8 cellular contexts compared by ENCODE assay signal in genomic region chr1:235105051-235106043, GRCh38. TPM values are rescaled to one million over a fixed set of nuclear protein-coding genes. Genes with fewer than 3 reads are reported as not detected.
DNase-seq lines count a peak whose midpoint lies in the region; ATAC-seq and TF ChIP-seq lines count a peak whose summit lies in the region.

No MANE protein-coding gene starts in this region.

- in situ Hi-C loops in ACHN (cut with HindIII; ENCODE audit: low pct_ligation_motif_present, low pct_unique_long_range_greater_than_20kb, low sequenced_read_pairs): no loop called here

- H3K36me3 ChIP-seq in spleen: peaks cover 0 to 37% (median 26%) of the 10 kb centered on the region in 6 donors

- H3K27me3 ChIP-seq in spleen (replicated peaks in 1 of 7): no peaks in the 10 kb centered on the region

- H3K27ac ChIP-seq in spleen: peak overlapping the region in 6 of 8 donors; percentile 22 to 70 (median 42)

- no peaks in the 10 kb centered on the region for H3K9me3 ChIP-seq in spleen

- H3K4me3 ChIP-seq in GM12864 (ENCODE audit: low read depth, low read length) (no peak overlapping the region), spleen (peak overlapping the region in 1 of 8 donors; percentile 49)

- ATAC-seq in GM21360 (IDR thresholded peaks at IDR 0.05; ENCODE audit: unreplicated experiment): peak; percentile 71
- peak; percentile 83 for ATAC-seq in HG03442 (IDR thresholded peaks at IDR 0.05; ENCODE audit: unreplicated experiment)

- TF ChIP-seq CTCF in GM12864 (IDR thresholded peaks at IDR 0.05; ENCODE audit: low read depth, low read length, missing control alignments) (no peak), spleen (IDR thresholded peaks at IDR 0.05 in 8 of 11, conservative IDR thresholded peaks at IDR 0.05 in 3 of 11) (no peak)

- DNase-seq in GM12864 (ENCODE audit: low read depth) (peak; percentile 84), spleen (no peak), SKM-1 treated with dmso at 0.1 percent for 144 hours (lab: John Stamatoyannopoulos, UW; ENCODE audit: unreplicated experiment) (no peak), ACHN (no peak)
- peak; percentile 49 for DNase-seq in activated CD8-positive, alpha-beta memory T cell treated with anti-CD3 and anti-CD28 coated beads, Interleukin-2, amount 50 U/mL, for 48 hours
- DNase-seq in activated CD4-positive, alpha-beta T cell treated with anti-CD3 and anti-CD28 coated beads for 48 hours: no peak

- intact Hi-C loops in spleen (cut with DNase I; ENCODE audit: low total_unique reads): no loop called here

- TF ChIP-seq POLR2A in spleen (IDR thresholded peaks at IDR 0.05): no peak

- 67 to 82% (median 75%) methylated on average over 12 of the region's 12 CpGs for WGBS in spleen, 5 donors

- peaks cover 0 to 24% (median 13%) of the 10 kb centered on the region in 6 donors for H3K4me1 ChIP-seq in spleen

RNA-seq across cellular contexts. Expression of gene TOMM20, which starts 23.3 kb away (rescaled TPM):
- total RNA-seq in spleen: 10 to 100 TPM; 59.6 to 79.9 (median 68.9) TPM
- 10 to 100 TPM; 46.6 to 56.8 (median 47.6) TPM for polyA plus RNA-seq in spleen

RNA-seq across cellular contexts. Expression of gene RBM34, which starts 55.7 kb away (rescaled TPM):
- 10 to 100 TPM; 24.7 to 58.8 (median 52.4) TPM for total RNA-seq in spleen
- 100 to 1,000 TPM in 1 of 3 donors, 10 to 100 TPM in 2; 74.9 to 107 (median 87.7) TPM for polyA plus RNA-seq in spleen

Comparison
In these comparisons a context has a peak if more than half of its experiments do, and no peak if none do; other contexts are left out.
1. DNase-seq: peak in GM12864 (single experiment) and activated CD8-positive, alpha-beta memory T cell treated with anti-CD3 and anti-CD28 coated beads, Interleukin-2, amount 50 U/mL, for 48 hours (single experiment); none in spleen (single experiment), SKM-1 treated with dmso at 0.1 percent for 144 hours (single experiment), ACHN (single experiment) and activated CD4-positive, alpha-beta T cell treated with anti-CD3 and anti-CD28 coated beads for 48 hours (single experiment).